ENCODE assay signal across 1 cellular context in genomic region chr13:99153219-99153618, GRCh38.
TF ChIP-seq lines count a peak whose summit lies in the region.

No MANE protein-coding gene starts in this region.

TF ChIP-seq in K562, 482 proteins besides CTCF, POLR2A, EP300 and RAD21 (continued from another document):
- TF ChIP-seq CLOCK (CRISPR knock-in tag; IDR thresholded peaks at IDR 0.05; ENCODE audit: borderline replicate concordance), result no peak
